In genomic region chr12:51326762-51327439, GRCh38 we compare ENCODE assay signal across 8 cellular contexts. TPM values are rescaled to one million over a fixed set of nuclear protein-coding genes. Genes with fewer than 3 reads are reported as not detected.
A peak's percentile ranks its signal among the peaks of the same experiment; 100 is the strongest.
DNase-seq lines count a peak whose midpoint lies in the region; ATAC-seq, FAIRE-seq and TF ChIP-seq lines count a peak whose summit lies in the region.

No MANE protein-coding gene starts in this region.

- CTCF ChIA-PET in GM10248 (lab: Yijun Ruan, JAX) (interaction anchor here (0.9 to 4.8 kb wide), 4 partner anchors 9 to 24 kb away, joined by 3 to 48 read pairs (median 4); no protein-coding TSS in a partner anchor), RWPE1 (lab: Yijun Ruan, JAX) (no interaction called here)

- TF ChIP-seq CTCF in GM10248 (IDR thresholded peaks at IDR 0.05; ENCODE audit: control extremely low read depth, extremely low read depth, low read depth, missing control alignments) = no peak
- TF ChIP-seq CTCF in RWPE1 (conservative IDR thresholded peaks at IDR 0.05; ENCODE audit: low read depth) = no peak
- TF ChIP-seq CTCF in pancreas (IDR thresholded peaks at IDR 0.05) = no peak

- H3K9me3 ChIP-seq in pancreas = no peaks in the 10 kb centered on the region

- no peak for FAIRE-seq in pancreas (lab: Jason Lieb, UNC)

- H3K27ac ChIP-seq in RWPE1 (peak overlapping the region; percentile 30; the same call in 1 of the 2 replicates), pancreas (peak overlapping the region in 1 of 4 donors; percentile 3)

- H3K4me3 ChIP-seq in pancreas = no peak overlapping the region

- 74 to 80% methylated on average over 7 of the region's 7 CpGs for WGBS in pancreas, 2 donors

- POLR2A ChIA-PET in GM10248 (lab: Yijun Ruan, JAX) (no interaction called here), RWPE1 (lab: Yijun Ruan, JAX; ENCODE audit: low non-redundant PET) (no interaction called here)

- H3K4me1 ChIP-seq in pancreas = no peaks in the 10 kb centered on the region

- ATAC-seq in HG02610 (IDR thresholded peaks at IDR 0.05; ENCODE audit: unreplicated experiment) (peak; percentile 37), esophagus mucosa (peak; percentile 27), pancreas (peak in 3 of 4 donors; percentile 26 to 83 (median 80)), HG02970 (IDR thresholded peaks at IDR 0.05; ENCODE audit: low FRiP score, unreplicated experiment) (no peak)

- no peaks in the 10 kb centered on the region for H3K27me3 ChIP-seq in pancreas

- DNase-seq in GM10248 (ENCODE audit: extremely low spot score) = peak; percentile 68
- DNase-seq in RWPE1 (ENCODE audit: low spot score) = no peak
- DNase-seq in pancreas = peak in 1 of 6 donors; percentile 37
- no peak for DNase-seq in activated gamma-delta T cell treated with Interleukin-2 at 50 U/mL for 16 hours
- no peak for DNase-seq in NCI-H146 (lab: John Stamatoyannopoulos, UW)

- H3K36me3 ChIP-seq in pancreas = no peaks in the 10 kb centered on the region

- intact Hi-C loops in pancreas (cut with DNase I) = no loop called here

RNA-seq across cellular contexts. Expression of gene BIN2, which starts 2.9 kb away (rescaled TPM):
- total RNA-seq in esophagus mucosa (1.5 TPM), pancreas (1 to 10 TPM in 3 of 6 donors, under 1 TPM in 3; 0.56 to 6.0 (median 1.2) TPM)
- polyA plus RNA-seq in pancreas = 1 to 10 TPM in 1 of 2 donors, under 1 TPM in 1; 0.75 to 1.1 TPM

RNA-seq across cellular contexts. Expression of gene CELA1, which starts 19.6 kb away (rescaled TPM):
- total RNA-seq in esophagus mucosa (not detected), pancreas (not detected)
- polyA plus RNA-seq in pancreas = not detected

RNA-seq across cellular contexts. Expression of gene SMAGP, which starts 56.7 kb away (rescaled TPM):
- total RNA-seq in esophagus mucosa (96.2 TPM), pancreas (1 to 10 TPM; 3.4 to 9.7 (median 7.2) TPM)
- polyA plus RNA-seq in pancreas = 1 to 10 TPM; 4.9 to 6.4 TPM
